In the genomic region with DNA sequence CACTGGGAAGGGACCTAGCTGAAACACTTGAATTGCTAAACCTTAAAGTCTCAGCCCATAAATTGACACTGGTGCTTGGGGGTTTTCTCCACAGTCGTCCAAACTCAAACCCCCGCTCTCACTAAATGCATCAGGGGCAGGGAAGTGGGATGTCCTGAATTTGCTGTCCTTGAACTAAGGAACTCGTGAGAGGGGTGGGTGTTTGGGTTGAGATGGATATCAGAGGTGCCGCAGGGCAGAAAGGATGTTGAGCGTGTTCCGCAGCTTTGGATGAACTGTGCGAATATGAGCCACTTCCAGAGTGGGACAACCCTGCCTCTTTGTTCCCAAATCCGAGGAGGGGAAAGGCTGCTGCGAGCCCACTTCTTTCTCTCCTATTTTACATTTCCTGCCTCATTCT, we compare ENCODE assay signal across 16 cellular contexts.
A peak's percentile ranks its signal among the peaks of the same experiment; 100 is the strongest.
DNase-seq lines count a peak whose midpoint lies in the region; ATAC-seq and TF ChIP-seq lines count a peak whose summit lies in the region.
"Had no signal": no experiment of that assay in that cellular context is flagged by ENCODE, and none has a peak within 500 bp of the region (broad histone marks: within the 10 kb centered on the region; RNA-seq: fewer than 3 reads in every experiment).

No MANE protein-coding gene starts in this region.

- POLR2A ChIA-PET in SK-N-SH (lab: Yijun Ruan, JAX) = no interaction called here

- no peak overlapping the region for H3K23ac ChIP-seq in neuronal stem cell (ENCODE audit: low read depth, low read length, poor library complexity)

- TF ChIP-seq CTCF in SK-N-SH (IDR thresholded peaks at IDR 0.05) = no peak
- no peak for TF ChIP-seq CTCF in endothelial cell (IDR thresholded peaks at IDR 0.05; ENCODE audit: unreplicated experiment)

- H4K8ac ChIP-seq in neuronal stem cell (ENCODE audit: low read depth, low read length) = no peak overlapping the region

- H3K36me3 ChIP-seq in SK-N-SH (replicated peaks in 1 of 2; ENCODE audit: control insufficient read depth in 1 of 2, insufficient read depth in 2 of 2, low read length in 1 of 2) = no peaks in the 10 kb centered on the region
- H3K36me3 ChIP-seq in neuronal stem cell (replicated peaks in 1 of 2; ENCODE audit: control insufficient read depth in 2 of 2, insufficient read depth in 2 of 2, low read length in 2 of 2) = no peaks in the 10 kb centered on the region

- peaks cover under 1% of the 10 kb centered on the region for H3K9me3 Mint-ChIP-seq in endothelial cell (ENCODE audit: unreplicated experiment)
- H3K9me3 Mint-ChIP-seq in activated T-cell treated with anti-CD3 and anti-CD28 coated beads, Interleukin-2, amount 50 U/mL, for 24 hours = peaks cover under 1% of the 10 kb centered on the region
- H3K9me3 Mint-ChIP-seq: CD8-positive, alpha-beta T cell had no signal

- no peak overlapping the region for H2BK12ac ChIP-seq in neuronal stem cell (ENCODE audit: low read length)

- H2AFZ ChIP-seq in SK-N-SH (ENCODE audit: low read depth) (no peak overlapping the region), neuronal stem cell (ENCODE audit: low read length) (peak overlapping the region; percentile 35)

- no peaks in the 10 kb centered on the region for H3K79me1 ChIP-seq in neuronal stem cell (ENCODE audit: low read depth, low read length)

- no peak overlapping the region for H3K9ac ChIP-seq in SK-N-SH
- H3K9ac ChIP-seq in neuronal stem cell (ENCODE audit: low read depth, low read length, poor library complexity) = no peak overlapping the region

- no peak overlapping the region for H2BK120ac ChIP-seq in neuronal stem cell (ENCODE audit: low read depth, low read length)

- H3K9me3 ChIP-seq in SK-N-SH = no peaks in the 10 kb centered on the region
- no peaks in the 10 kb centered on the region for H3K9me3 ChIP-seq in neuronal stem cell (replicated peaks in 1 of 2; ENCODE audit: control insufficient read depth in 2 of 2, insufficient read depth in 1 of 2, low read depth in 1 of 2, low read length in 2 of 2)

- peaks cover under 1% of the 10 kb centered on the region for H3K36me3 Mint-ChIP-seq in endothelial cell (ENCODE audit: low read depth, unreplicated experiment)
- no peaks in the 10 kb centered on the region for H3K36me3 Mint-ChIP-seq in activated T-cell treated with anti-CD3 and anti-CD28 coated beads, Interleukin-2, amount 50 U/mL, for 24 hours (ENCODE audit: low read depth)
- H3K36me3 Mint-ChIP-seq: CD14-positive monocyte; CD8-positive, alpha-beta T cell had no signal

- H2AK5ac ChIP-seq in neuronal stem cell (ENCODE audit: low read depth, low read length) = no peak overlapping the region

- H3K4me3 ChIP-seq in SK-N-SH (ENCODE audit: low read depth in 2 of 2, low read length in 1 of 2) (no peak overlapping the region), neuronal stem cell (ENCODE audit: low read length in 2 of 2) (no peak overlapping the region)

- no peak overlapping the region for H4K91ac ChIP-seq in neuronal stem cell (ENCODE audit: low read depth, low read length, poor library complexity)

- DNase-seq in SK-N-SH (peak; percentile 62), ELR (ENCODE audit: low read depth) (peak; percentile 12), endothelial cell (ENCODE audit: low spot score) (peak; percentile 31), neuronal stem cell (ENCODE audit: low spot score) (no peak), NCI-H2081 treated with DMSO at 0.1 percent for 48 hours (lab: John Stamatoyannopoulos, UW) (no peak), dermis blood vessel endothelial cell (no peak)
- no peak for DNase-seq in activated T-cell treated with anti-CD3 and anti-CD28 coated beads, Interleukin-2, amount 50 U/mL, for 24 hours
- DNase-seq: CD8-positive, alpha-beta T cell; COR-L47; DMS153; DMS79 treated with DMSO at 0.1 percent for 48 hours; H7; IMR-90 had no signal

- H4K20me1 ChIP-seq in SK-N-SH (ENCODE audit: insufficient read depth) = no peaks in the 10 kb centered on the region

- TF ChIP-seq EP300 in SK-N-SH (IDR thresholded peaks at IDR 0.05; ENCODE audit: borderline replicate concordance in 1 of 2, low read depth in 1 of 2, low read length in 1 of 2) = peak in 1 of 2 experiments; percentile 27; a peak in 1 of 4 replicates

- H3F3A ChIP-seq in SK-N-SH (replicated peaks; ENCODE audit: insufficient read depth) = no peaks in the 10 kb centered on the region

- peak overlapping the region in 1 of 2 experiments; percentile 34; a peak in 1 of 4 replicates for H3K27ac ChIP-seq in SK-N-SH (ENCODE audit: low read depth in 2 of 2, low read length in 1 of 2)
- H3K27ac ChIP-seq in neuronal stem cell (replicated peaks; ENCODE audit: low read length) = no peak overlapping the region
- H3K27ac ChIP-seq: 22Rv1 had no signal

- H3K79me2 ChIP-seq in SK-N-SH (ENCODE audit: insufficient read depth) = no peaks in the 10 kb centered on the region

- no peaks in the 10 kb centered on the region for H3K9me2 ChIP-seq in SK-N-SH

- no peak overlapping the region for H3K18ac ChIP-seq in neuronal stem cell (ENCODE audit: low read length)

- no peak overlapping the region for H3K4me3 Mint-ChIP-seq in endothelial cell (ENCODE audit: unreplicated experiment)
- no peak overlapping the region for H3K4me3 Mint-ChIP-seq in activated T-cell treated with anti-CD3 and anti-CD28 coated beads, Interleukin-2, amount 50 U/mL, for 24 hours
- H3K4me3 Mint-ChIP-seq: CD14-positive monocyte; CD8-positive, alpha-beta T cell had no signal

- H3K4me2 ChIP-seq in SK-N-SH (no peak overlapping the region), neuronal stem cell (ENCODE audit: insufficient read depth, low read length, poor library complexity, severe bottlenecking) (no peak overlapping the region)

- ATAC-seq in SK-N-SH treated with all-trans-retinoic acid at 6 μM for 48 hours = no peak
- ATAC-seq: CD8-positive, alpha-beta T cell had no signal

- H2BK15ac ChIP-seq in neuronal stem cell (ENCODE audit: low read length) = no peak overlapping the region

- H3K27me3 ChIP-seq in SK-N-SH (ENCODE audit: insufficient read depth) (no peaks in the 10 kb centered on the region; the same call in 1 of the 2 replicates), neuronal stem cell (ENCODE audit: control insufficient read depth in 3 of 3, insufficient read depth in 3 of 3, low read depth in 1 of 3, low read length in 3 of 3) (no peaks in the 10 kb centered on the region)

- TF ChIP-seq RAD21 in SK-N-SH (IDR thresholded peaks at IDR 0.05; ENCODE audit: low read length) = no peak

- peak overlapping the region; percentile 73 for H3K27ac Mint-ChIP-seq in endothelial cell (ENCODE audit: unreplicated experiment)
- no peak overlapping the region for H3K27ac Mint-ChIP-seq in activated T-cell treated with anti-CD3 and anti-CD28 coated beads, Interleukin-2, amount 50 U/mL, for 24 hours
- H3K27ac Mint-ChIP-seq: CD14-positive monocyte; CD8-positive, alpha-beta T cell had no signal

- H3K4me1 Mint-ChIP-seq in endothelial cell (ENCODE audit: unreplicated experiment) = peaks cover 46% of the 10 kb centered on the region
- peaks cover 14% of the 10 kb centered on the region for H3K4me1 Mint-ChIP-seq in activated T-cell treated with anti-CD3 and anti-CD28 coated beads, Interleukin-2, amount 50 U/mL, for 24 hours (ENCODE audit: low read depth)

- CTCF ChIA-PET in SK-N-SH (lab: Yijun Ruan, JAX) = interaction anchor here (0.9 to 3.1 kb wide), 4 partner anchors 11 to 49 kb away, joined by 3 to 9 read pairs (median 6); no protein-coding TSS in a partner anchor

- WGBS in SK-N-SH (ENCODE audit: low lambda C conversion rate) = 62% methylated on average over 9 of the region's 9 CpGs
- WGBS in neuronal stem cell (ENCODE audit: extremely low coverage in 2 of 2, insufficient read length in 2 of 2, insufficient replicate concordance in 1 of 2), 2 donors = no CpG with 5 or more reads among the region's 9 CpGs

- H3K4ac ChIP-seq in neuronal stem cell (ENCODE audit: low read length) = no peak overlapping the region

- H3K14ac ChIP-seq in neuronal stem cell (ENCODE audit: low read length) = no peak overlapping the region

- peaks cover 2% of the 10 kb centered on the region for H3K27me3 Mint-ChIP-seq in endothelial cell (ENCODE audit: unreplicated experiment)
- no peaks in the 10 kb centered on the region for H3K27me3 Mint-ChIP-seq in activated T-cell treated with anti-CD3 and anti-CD28 coated beads, Interleukin-2, amount 50 U/mL, for 24 hours

- H3K4me1 ChIP-seq in SK-N-SH (ENCODE audit: control insufficient read depth in 1 of 2, insufficient read depth in 2 of 2, low read depth in 1 of 2, low read length in 1 of 2) (peaks cover 0 to 7% of the 10 kb centered on the region in 2 experiments; a peak in 1 of 4 replicates), neuronal stem cell (ENCODE audit: control insufficient read depth in 2 of 2, insufficient read depth in 1 of 2, low read depth in 1 of 2, low read length in 2 of 2) (no peaks in the 10 kb centered on the region)

- H2BK5ac ChIP-seq in neuronal stem cell (ENCODE audit: low read length) = no peak overlapping the region

TF ChIP-seq in SK-N-SH, 30 proteins besides CTCF, POLR2A, EP300 and RAD21:
- TF ChIP-seq JUND (IDR thresholded peaks at IDR 0.05) (no peak), ELF1 (IDR thresholded peaks at IDR 0.05) (no peak)
- TF ChIP-seq, protein P1, sequence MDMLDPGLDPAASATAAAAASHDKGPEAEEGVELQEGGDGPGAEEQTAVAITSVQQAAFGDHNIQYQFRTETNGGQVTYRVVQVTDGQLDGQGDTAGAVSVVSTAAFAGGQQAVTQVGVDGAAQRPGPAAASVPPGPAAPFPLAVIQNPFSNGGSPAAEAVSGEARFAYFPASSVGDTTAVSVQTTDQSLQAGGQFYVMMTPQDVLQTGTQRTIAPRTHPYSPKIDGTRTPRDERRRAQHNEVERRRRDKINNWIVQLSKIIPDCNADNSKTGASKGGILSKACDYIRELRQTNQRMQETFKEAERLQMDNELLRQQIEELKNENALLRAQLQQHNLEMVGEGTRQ (IDR thresholded peaks at IDR 0.05; ENCODE audit: borderline replicate concordance, low read depth, low read length) = no peak

Comparison
In these comparisons a context has a peak if more than half of its experiments do, and no peak if none do; other contexts are left out.
1. DNase-seq: peak in SK-N-SH (single experiment), ELR (single experiment) and endothelial cell (single experiment); none in neuronal stem cell (single experiment), NCI-H2081 treated with DMSO at 0.1 percent for 48 hours (single experiment), dermis blood vessel endothelial cell (single experiment) and activated T-cell treated with anti-CD3 and anti-CD28 coated beads, Interleukin-2, amount 50 U/mL, for 24 hours (single experiment).